31 cellular contexts compared by ENCODE assay signal in genomic region chr7:8823486-8823885, GRCh38.
DNase-seq lines count a peak whose midpoint lies in the region; TF ChIP-seq lines count a peak whose summit lies in the region.
"Had no signal": no experiment of that assay in that cellular context is flagged by ENCODE, and none has a peak within 500 bp of the region (broad histone marks: within the 10 kb centered on the region; RNA-seq: fewer than 3 reads in every experiment).

No MANE protein-coding gene starts in this region.

- H3K9ac ChIP-seq in H9 (ENCODE audit: extremely low read depth, insufficient read length, low read length): no peak overlapping the region
- no peak overlapping the region for H3K9ac ChIP-seq in OCI-LY3 (ENCODE audit: low read length)

- no peak overlapping the region for H4K8ac ChIP-seq in H9 (replicated peaks; ENCODE audit: insufficient read length, low read depth, low read length)

- H3K27ac Mint-ChIP-seq in H9: no peak overlapping the region
- H3K27ac Mint-ChIP-seq: activated CD4-positive, alpha-beta memory T cell treated with anti-CD3 and anti-CD28 coated beads for 36 hours; activated naive CD4-positive, alpha-beta T cell treated with anti-CD3 and anti-CD28 coated beads, Interleukin-2, amount 50 U/mL, for 24 hours; mesothelial cell of epicardium; progenitor cell of endocrine pancreas; stimulated activated effector memory CD8-positive, alpha-beta T cell treated with anti-CD3 and anti-CD28 coated beads, Interleukin-12 subunit alpha, Interleukin-12 subunit beta, amount 100 ng/mL, for 72 hours; T-cell had no signal

- no peaks in the 10 kb centered on the region for H3K36me3 Mint-ChIP-seq in H9 (ENCODE audit: insufficient read depth in 1 of 3, low read depth in 3 of 3)
- H3K36me3 Mint-ChIP-seq: activated CD4-positive, alpha-beta memory T cell treated with anti-CD3 and anti-CD28 coated beads for 36 hours; activated naive CD4-positive, alpha-beta T cell treated with anti-CD3 and anti-CD28 coated beads, Interleukin-2, amount 50 U/mL, for 24 hours; mesothelial cell of epicardium; naive B cell; stimulated activated effector memory CD8-positive, alpha-beta T cell treated with anti-CD3 and anti-CD28 coated beads, Interleukin-12 subunit alpha, Interleukin-12 subunit beta, amount 100 ng/mL, for 72 hours; T-cell had no signal

- H3K27me3 Mint-ChIP-seq in H9 (ENCODE audit: low read depth): no peaks in the 10 kb centered on the region
- H3K27me3 Mint-ChIP-seq: activated CD4-positive, alpha-beta memory T cell treated with anti-CD3 and anti-CD28 coated beads for 36 hours; activated naive CD4-positive, alpha-beta T cell treated with anti-CD3 and anti-CD28 coated beads, Interleukin-2, amount 50 U/mL, for 24 hours; naive B cell; progenitor cell of endocrine pancreas; T-cell had no signal

- H2BK120ac ChIP-seq in H9 (ENCODE audit: low read depth, low read length, poor library complexity, severe bottlenecking): no peak overlapping the region

- no peak overlapping the region for H3K4me2 ChIP-seq in H9 (ENCODE audit: insufficient read depth, insufficient read length, low read length)
- no peak overlapping the region for H3K4me2 ChIP-seq in OCI-LY3 (ENCODE audit: low read length)
- no peak overlapping the region for H3K4me2 ChIP-seq in hepatocyte

- no peak overlapping the region for H3T11ph ChIP-seq in H9 (ENCODE audit: low read length)

- no peak overlapping the region for H3K27ac ChIP-seq in H9 (ENCODE audit: insufficient read length, low read depth, low read length)
- no peak overlapping the region for H3K27ac ChIP-seq in OCI-LY3 (ENCODE audit: low read length)
- no peak overlapping the region for H3K27ac ChIP-seq in hepatocyte
- H3K27ac ChIP-seq: breast epithelium, left ventricle myocardium inferior, neutrophil, right lobe of liver had no signal

- TF ChIP-seq CTCF in H9 (conservative IDR thresholded peaks at IDR 0.05) (peak; percentile 37; the same call in 1 of the 3 replicates), OCI-LY3 (IDR thresholded peaks at IDR 0.05; ENCODE audit: low read depth, low read length) (peak; percentile 12; the same call in 1 of the 2 replicates), hepatocyte (IDR thresholded peaks at IDR 0.05; ENCODE audit: poor library complexity) (peak; percentile 13), GM10248 (IDR thresholded peaks at IDR 0.05; ENCODE audit: control extremely low read depth, extremely low read depth, low read depth, missing control alignments) (no peak)

- H3K36me3 ChIP-seq in OCI-LY3 (replicated peaks; ENCODE audit: low read depth, low read length) (no peaks in the 10 kb centered on the region), hepatocyte (replicated peaks; ENCODE audit: insufficient read depth, low read depth) (no peaks in the 10 kb centered on the region)
- H3K36me3 ChIP-seq: breast epithelium, left ventricle myocardium inferior, neutrophil, right lobe of liver had no signal

- no peaks in the 10 kb centered on the region for H3K79me2 ChIP-seq in H9 (ENCODE audit: insufficient read depth, low read length)
- no peaks in the 10 kb centered on the region for H3K79me2 ChIP-seq in OCI-LY3 (ENCODE audit: low read length)
- H3K79me2 ChIP-seq in hepatocyte: no peaks in the 10 kb centered on the region

- no peaks in the 10 kb centered on the region for H4K20me1 ChIP-seq in H9 (ENCODE audit: control insufficient read depth, insufficient read depth, insufficient read length)
- H4K20me1 ChIP-seq in OCI-LY3 (ENCODE audit: insufficient read depth, low read length): no peaks in the 10 kb centered on the region
- no peaks in the 10 kb centered on the region for H4K20me1 ChIP-seq in hepatocyte (ENCODE audit: insufficient read depth, poor library complexity, severe bottlenecking)

- H3K4me3 Mint-ChIP-seq in H9: no peak overlapping the region
- H3K4me3 Mint-ChIP-seq: activated CD4-positive, alpha-beta memory T cell treated with anti-CD3 and anti-CD28 coated beads for 36 hours; activated naive CD4-positive, alpha-beta T cell treated with anti-CD3 and anti-CD28 coated beads, Interleukin-2, amount 50 U/mL, for 24 hours; mesothelial cell of epicardium; naive B cell; stimulated activated effector memory CD8-positive, alpha-beta T cell treated with anti-CD3 and anti-CD28 coated beads, Interleukin-12 subunit alpha, Interleukin-12 subunit beta, amount 100 ng/mL, for 72 hours; T-cell had no signal

- H2BK20ac ChIP-seq in H9 (ENCODE audit: low read depth, low read length, poor library complexity, severe bottlenecking): no peak overlapping the region

- POLR2A ChIA-PET in GM10248 (lab: Yijun Ruan, JAX): no interaction called here

- H3K9me3 ChIP-seq in H9 (ENCODE audit: control insufficient read depth, low read depth, low read length) (no peaks in the 10 kb centered on the region), OCI-LY3 (ENCODE audit: insufficient read depth, low read length) (no peaks in the 10 kb centered on the region), hepatocyte (ENCODE audit: low read depth) (no peaks in the 10 kb centered on the region)
- H3K9me3 ChIP-seq: breast epithelium, neutrophil, right lobe of liver had no signal

- no CpG with 5 or more reads among the region's 2 CpGs for WGBS in H9 (ENCODE audit: extremely low coverage, insufficient read length, low lambda C conversion rate)
- WGBS in hepatocyte (ENCODE audit: low lambda C conversion rate, missing lambda C conversion rate): 87% methylated on average over 2 of the region's 2 CpGs

- CTCF ChIA-PET in GM10248 (lab: Yijun Ruan, JAX): interaction anchor here (1.0 kb wide), 1 partner anchor 13 kb away, joined by 3 read pairs; no protein-coding TSS in a partner anchor

- H3K79me1 ChIP-seq in H9 (ENCODE audit: insufficient read depth, low read depth, low read length, poor library complexity, severe bottlenecking): no peaks in the 10 kb centered on the region

- H3K14ac ChIP-seq in H9 (ENCODE audit: insufficient read depth, low read length): no peak overlapping the region

- H3K4me1 Mint-ChIP-seq in H9: peaks cover 7% of the 10 kb centered on the region in 2 experiments
- H3K4me1 Mint-ChIP-seq: activated naive CD4-positive, alpha-beta T cell treated with anti-CD3 and anti-CD28 coated beads, Interleukin-2, amount 50 U/mL, for 24 hours; naive B cell; stimulated activated effector memory CD8-positive, alpha-beta T cell treated with anti-CD3 and anti-CD28 coated beads, Interleukin-12 subunit alpha, Interleukin-12 subunit beta, amount 100 ng/mL, for 72 hours; T-cell had no signal

- H2BK5ac ChIP-seq in H9 (ENCODE audit: insufficient read length, low read length): no peak overlapping the region

- DNase-seq in NCI-H82 (lab: John Stamatoyannopoulos, UW): peak; percentile 26
- no peak for DNase-seq in NCI-H82 treated with DMSO at 0.1 percent for 48 hours (lab: John Stamatoyannopoulos, UW; ENCODE audit: unreplicated experiment)
- DNase-seq in H9: no peak
- DNase-seq in hepatocyte (ENCODE audit: low spot score): no peak
- no peak for DNase-seq in activated naive CD4-positive, alpha-beta T cell treated with anti-CD3 and anti-CD28 coated beads, Interleukin-2, amount 50 U/mL, for 16 hours
- no peak for DNase-seq in GM10248 (ENCODE audit: extremely low spot score)
- DNase-seq in foreskin melanocyte: no peak
- DNase-seq: ACHN; activated CD4-positive, alpha-beta memory T cell treated with anti-CD3 and anti-CD28 coated beads for 36 hours; activated CD4-positive, CD25-positive, alpha-beta regulatory T cell treated with anti-CD3 and anti-CD28 coated beads, Interleukin-2, amount 50 U/mL, for 72 hours; activated CD8-positive, alpha-beta memory T cell treated with anti-CD3 and anti-CD28 coated beads, Interleukin-2, amount 50 U/mL, for 4 hours; amygdala; EL; GOT3; left ventricle myocardium inferior; naive B cell; NCI-H146; NCI-H774; right lobe of liver; SIG-M5; stimulated activated CD4-positive, alpha-beta T cell treated with anti-CD3 and anti-CD28 coated beads, Interleukin-2, amount 100 ng/mL, for 48 hours; T-cell; trophoblast cell had no signal

- no peak overlapping the region for H3K23ac ChIP-seq in H9 (ENCODE audit: insufficient read length, low read depth, low read length)

- H2AK5ac ChIP-seq in H9 (ENCODE audit: insufficient read length, low read length): no peak overlapping the region

- H2AFZ ChIP-seq in H9 (ENCODE audit: low read length) (no peak overlapping the region), OCI-LY3 (ENCODE audit: low read depth, low read length) (no peak overlapping the region), hepatocyte (no peak overlapping the region)

- no peaks in the 10 kb centered on the region for H3K9me3 Mint-ChIP-seq in H9

- H3K9me2 ChIP-seq in hepatocyte (replicated peaks; ENCODE audit: insufficient read depth): no peaks in the 10 kb centered on the region

- no peak overlapping the region for H4K5ac ChIP-seq in H9 (ENCODE audit: insufficient read length, low read depth, low read length)

- no peaks in the 10 kb centered on the region for H3K27me3 ChIP-seq in H9 (ENCODE audit: insufficient read depth, low read length)
- no peaks in the 10 kb centered on the region for H3K27me3 ChIP-seq in OCI-LY3 (ENCODE audit: low read depth, low read length)
- no peaks in the 10 kb centered on the region for H3K27me3 ChIP-seq in hepatocyte
- H3K27me3 ChIP-seq: breast epithelium, neutrophil, right lobe of liver had no signal

- no peak overlapping the region for H3K56ac ChIP-seq in H9 (ENCODE audit: insufficient read length, low read depth, low read length)

- no peak overlapping the region for H2BK12ac ChIP-seq in H9 (ENCODE audit: insufficient read length, low read depth, low read length)

- H3K4me1 ChIP-seq in H9 (ENCODE audit: insufficient read depth, low read length) (no peaks in the 10 kb centered on the region), OCI-LY3 (ENCODE audit: low read length) (no peaks in the 10 kb centered on the region), hepatocyte (ENCODE audit: insufficient read depth) (no peaks in the 10 kb centered on the region)
- H3K4me1 ChIP-seq: breast epithelium, left ventricle myocardium inferior had no signal

- H2BK15ac ChIP-seq in H9 (ENCODE audit: low read depth, low read length): no peak overlapping the region

- no peak overlapping the region for H3K4ac ChIP-seq in H9 (ENCODE audit: low read depth, low read length)

- H4K91ac ChIP-seq in H9 (ENCODE audit: insufficient read length, low read depth, low read length): no peak overlapping the region

- no peaks in the 10 kb centered on the region for H3K23me2 ChIP-seq in H9 (ENCODE audit: insufficient read length, low read depth, low read length, poor library complexity, severe bottlenecking)

- H3K4me3 ChIP-seq in OCI-LY3 (ENCODE audit: low read length) (no peak overlapping the region), hepatocyte (no peak overlapping the region)
- H3K4me3 ChIP-seq: breast epithelium, K562, left ventricle myocardium inferior, right lobe of liver had no signal

- H3K18ac ChIP-seq in H9 (ENCODE audit: insufficient read length, low read depth, low read length): no peak overlapping the region
